ENCODE assay signal across 25 cellular contexts in genomic region chr14:60277605-60278190, GRCh38.
"Had no signal": no experiment of that assay in that cellular context is flagged by ENCODE, and none has a peak within 500 bp of the region (broad histone marks: within the 10 kb centered on the region; RNA-seq: fewer than 3 reads in every experiment).

No MANE protein-coding gene starts in this region.

- H3K36me3 ChIP-seq: pancreas, transverse colon had no signal

- H3K9me3 ChIP-seq: esophagus squamous epithelium, gastrocnemius medialis, neutrophil, pancreas, psoas muscle, stomach, suprapubic skin, transverse colon, vagina had no signal

- DNase-seq: activated CD4-positive, alpha-beta T cell treated with anti-CD3 and anti-CD28 coated beads for 1 hour; activated CD4-positive, alpha-beta T cell treated with anti-CD3 and anti-CD28 coated beads, Interleukin-2, amount 50 U/mL, for 1 hour; activated CD8-positive, alpha-beta T cell treated with anti-CD3 and anti-CD28 coated beads, Interleukin-2, amount 10 ng/mL, durations not matched to agents 7 days and 5 days; activated gamma-delta T cell; activated naive CD4-positive, alpha-beta T cell treated with anti-CD3 and anti-CD28 coated beads, Interleukin-2, amount 50 U/mL, for 16 hours; activated naive CD8-positive, alpha-beta T cell treated with anti-CD3 and anti-CD28 coated beads, Interleukin-2, amount 50 U/mL, for 24 hours; cerebellar nuclear complex; endodermal cell; esophagus squamous epithelium; gastrocnemius medialis; hypothalamus; islet precursor cell; left cardiac atrium; pancreas; psoas muscle; right cardiac atrium; stimulated activated CD4-positive, alpha-beta T cell treated with anti-CD3 and anti-CD28 coated beads, Interleukin-1b, Interleukin-23, amount 100 ng/mL, for 48 hours; stomach; transverse colon; WERI-Rb-1 had no signal

- H3K27ac ChIP-seq: coronary artery, esophagus squamous epithelium, gastrocnemius medialis, pancreas, psoas muscle, stomach, suprapubic skin, transverse colon, vagina, WERI-Rb-1 had no signal

- FAIRE-seq: pancreas, TTC549 had no signal

- H3K27me3 ChIP-seq: esophagus squamous epithelium, gastrocnemius medialis, neutrophil, pancreas, stomach, suprapubic skin, transverse colon, vagina had no signal

- H3K4me3 ChIP-seq: coronary artery, esophagus squamous epithelium, gastrocnemius medialis, pancreas, psoas muscle, stomach, suprapubic skin, transverse colon, vagina had no signal
